ENCODE assay signal across 8 cellular contexts in the genomic region with DNA sequence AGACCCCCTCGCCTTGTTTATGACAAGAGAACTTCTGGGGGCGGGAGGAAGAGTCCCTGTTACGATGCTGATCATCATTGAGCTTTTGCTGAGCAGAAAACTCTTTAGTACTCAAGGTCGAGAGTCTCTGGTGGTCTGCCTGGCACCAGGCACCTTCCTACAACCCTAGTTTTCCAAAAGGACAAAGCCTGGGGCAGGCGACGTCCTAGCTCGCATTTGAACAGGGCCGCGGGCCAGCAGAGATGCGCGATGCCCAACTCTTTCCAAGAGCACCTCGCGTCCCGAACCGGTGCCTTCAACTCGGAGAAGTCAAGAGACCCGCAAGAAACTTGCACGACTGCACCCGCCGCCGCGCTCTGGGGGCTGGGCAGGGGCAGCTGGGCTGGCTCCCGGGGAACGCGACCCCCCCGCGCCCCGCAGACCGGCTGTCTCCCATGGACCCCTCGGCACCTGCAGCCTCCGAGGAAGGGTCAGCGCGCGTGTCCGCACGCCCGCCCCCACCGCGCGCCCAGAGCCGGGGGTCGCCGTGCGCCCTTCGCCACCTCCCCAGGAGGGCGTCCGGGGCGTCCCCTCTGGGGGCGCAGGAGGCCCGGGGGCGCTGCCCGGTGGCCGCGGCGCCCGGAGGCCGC. TPM values are rescaled to one million over a fixed set of nuclear protein-coding genes. Genes with fewer than 3 reads are reported as not detected.
DNase-seq lines count a peak whose midpoint lies in the region; ATAC-seq and TF ChIP-seq lines count a peak whose summit lies in the region.

No MANE protein-coding gene starts in this region.

- H3K9me3 ChIP-seq in esophagus squamous epithelium: peaks cover 0 to 5% (median 0%) of the 10 kb centered on the region in 3 donors

- intact Hi-C loops in esophagus squamous epithelium (cut with DNase I): loop anchor here (10.0 kb wide), 1 partner anchor 107 kb away; the partner anchor contains the start of gene CFAP251
- intact Hi-C loops in natural killer cell (cut with micrococcal nuclease): no loop called here

- 9 to 20% methylated on average over 2 to 4 of the region's 57 CpGs for WGBS in esophagus squamous epithelium, 2 donors

- H3K36me3 ChIP-seq in H7 (replicated peaks; ENCODE audit: control insufficient read depth, insufficient read depth, low read length) (no peaks in the 10 kb centered on the region), esophagus squamous epithelium (no peaks in the 10 kb centered on the region)

- H3K4me3 Mint-ChIP-seq in natural killer cell: peak overlapping the region; percentile 93

- H3K27ac ChIP-seq in VCaP: peak overlapping the region; percentile 93
- peak overlapping the region in 3 of 4 donors; percentile 73 to 85 (median 82) for H3K27ac ChIP-seq in esophagus squamous epithelium

- no peak for TF ChIP-seq CTCF in VCaP (conservative IDR thresholded peaks at IDR 0.05)
- no peak for TF ChIP-seq CTCF in esophagus squamous epithelium (IDR thresholded peaks at IDR 0.05)
- no peak for TF ChIP-seq CTCF in natural killer cell (IDR thresholded peaks at IDR 0.05)

- H3K4me1 Mint-ChIP-seq in natural killer cell: peaks cover 0 to 9% of the 10 kb centered on the region in 2 donors

- peak overlapping the region in 1 of 2 donors; percentile 77 for H3K27ac Mint-ChIP-seq in natural killer cell

- peak overlapping the region; percentile 59 for H3K4me3 ChIP-seq in H7 (ENCODE audit: insufficient read depth, low read depth, low read length)
- H3K4me3 ChIP-seq in esophagus squamous epithelium: peak overlapping the region; percentile 48 to 89 (median 66)

- peaks cover 22 to 30% (median 22%) of the 10 kb centered on the region in 3 donors for H3K4me1 ChIP-seq in esophagus squamous epithelium

- no peak for ATAC-seq in natural killer cell
- no peak for ATAC-seq in GM18873 (IDR thresholded peaks at IDR 0.05; ENCODE audit: low FRiP score, unreplicated experiment)

- peaks cover 19% of the 10 kb centered on the region for H3K27me3 ChIP-seq in H7 (ENCODE audit: control insufficient read depth, insufficient read depth, low read length)
- peaks cover 0 to 44% (median 0%) of the 10 kb centered on the region in 4 donors for H3K27me3 ChIP-seq in esophagus squamous epithelium

- no peak for TF ChIP-seq POLR2A in esophagus squamous epithelium (IDR thresholded peaks at IDR 0.05)

- H3K36me3 Mint-ChIP-seq in natural killer cell: no peaks in the 10 kb centered on the region

- peak; percentile 28 for DNase-seq in AG08395 (ENCODE audit: low spot score)
- DNase-seq in H7: no peak
- no peak for DNase-seq in esophagus squamous epithelium (lab: John Stamatoyannopoulos, UW)
- no peak for DNase-seq in natural killer cell
- DNase-seq in activated effector memory CD4-positive, alpha-beta T cell treated with anti-CD3 and anti-CD28 coated beads, Interleukin-2, amount 50 U/mL, for 16 hours: no peak
- no peak for DNase-seq in NCI-H1694 treated with DMSO at 0.1 percent for 48 hours (lab: John Stamatoyannopoulos, UW)

- H3K27me3 Mint-ChIP-seq in natural killer cell (ENCODE audit: low read depth in 2 of 2): peaks cover 22 to 29% of the 10 kb centered on the region in 2 donors

- no peaks in the 10 kb centered on the region for H3K9me3 Mint-ChIP-seq in natural killer cell

RNA-seq across cellular contexts. Expression of gene BCL7A, which starts 0.4 kb away (rescaled TPM):
- total RNA-seq in H7 (2014; rRNA removed; shearing (Covaris generic)): 10.6 and 11.2 TPM in 2 replicates
- total RNA-seq in esophagus squamous epithelium: 1 to 10 TPM; 2.5 to 8.6 (median 5.1) TPM
- total RNA-seq in natural killer cell: 1 to 10 TPM in 1 of 3 donors, under 1 TPM in 2; 0.85 to 1.1 (median 0.96) TPM

RNA-seq across cellular contexts. Expression of gene MLXIP, which starts 57.2 kb away (rescaled TPM):
- 29.7 and 49.8 TPM in 2 replicates for total RNA-seq in H7 (2014; rRNA removed; shearing (Covaris generic))
- 10 to 100 TPM in 3 of 4 donors, 1 to 10 TPM in 1; 9.6 to 20.0 (median 11.4) TPM for total RNA-seq in esophagus squamous epithelium
- total RNA-seq in natural killer cell: 10 to 100 TPM; 83.8 to 92.4 (median 86.1) TPM
